ENCODE assay signal across 14 cellular contexts in genomic region chr6:6931047-6932025, GRCh38.
DNase-seq lines count a peak whose midpoint lies in the region; ATAC-seq, FAIRE-seq and TF ChIP-seq lines count a peak whose summit lies in the region.
"Had no signal": no experiment of that assay in that cellular context is flagged by ENCODE, and none has a peak within 500 bp of the region (broad histone marks: within the 10 kb centered on the region; RNA-seq: fewer than 3 reads in every experiment).

No MANE protein-coding gene starts in this region.

- no peak overlapping the region for H2AFZ ChIP-seq in HepG2 (ENCODE audit: low read length)

- TF ChIP-seq EP300 in HepG2 (IDR thresholded peaks at IDR 0.05; ENCODE audit: low read depth in 2 of 2, low read length in 2 of 2): no peak
- no peak for TF ChIP-seq EP300 in HepG2 (CRISPR knock-in tag; IDR thresholded peaks at IDR 0.05; ENCODE audit: borderline replicate concordance)

- no peaks in the 10 kb centered on the region for H3K9me3 Mint-ChIP-seq in activated naive CD4-positive, alpha-beta T cell treated with anti-CD3 and anti-CD28 coated beads, Interleukin-2, amount 50 U/mL, for 72 hours
- H3K9me3 Mint-ChIP-seq: CD4-positive, CD25-positive, alpha-beta regulatory T cell; mesothelial cell of epicardium; stimulated activated naive CD8-positive, alpha-beta T cell treated with anti-CD3 and anti-CD28 coated beads, Interleukin-15, amount 100 ng/mL, for 72 hours had no signal

- H3K9ac ChIP-seq in BLaER1: no peak overlapping the region
- H3K9ac ChIP-seq in HepG2 (ENCODE audit: insufficient read depth, low read depth, low read length): no peak overlapping the region

- WGBS in HepG2 (ENCODE audit: low lambda C conversion rate): 42% methylated on average over 9 of the region's 9 CpGs

- CTCF ChIA-PET in HepG2 (lab: Yijun Ruan, JAX; ENCODE audit: low intra/inter-chr PET ratio, low total read pairs): no interaction called here
- CTCF ChIA-PET in GM10248 (lab: Yijun Ruan, JAX): interaction anchor here (0.8 kb wide), 1 partner anchor 11 kb away, joined by 4 read pairs; no protein-coding TSS in a partner anchor

- no peaks in the 10 kb centered on the region for H3K36me3 Mint-ChIP-seq in activated naive CD4-positive, alpha-beta T cell treated with anti-CD3 and anti-CD28 coated beads, Interleukin-2, amount 50 U/mL, for 72 hours
- H3K36me3 Mint-ChIP-seq: CD4-positive, CD25-positive, alpha-beta regulatory T cell; mesothelial cell of epicardium had no signal

- FAIRE-seq in HepG2 (lab: Jason Lieb, UNC): no peak

- no peak for TF ChIP-seq RAD21 in HepG2 (CRISPR knock-in tag; IDR thresholded peaks at IDR 0.05)

- H3K27ac ChIP-seq in BLaER1: peak overlapping the region; percentile 55
- no peak overlapping the region for H3K27ac ChIP-seq in HepG2 (ENCODE audit: extremely low read length, insufficient read depth, low read length)

- H3K4me1 ChIP-seq in BLaER1: peaks cover 26% of the 10 kb centered on the region
- H3K4me1 ChIP-seq in HepG2 (ENCODE audit: insufficient read depth, low read length): peaks cover 5% of the 10 kb centered on the region; the same call in 1 of the 2 replicates

- ATAC-seq in GM19463 (IDR thresholded peaks at IDR 0.05; ENCODE audit: unreplicated experiment): peak; percentile 73
- no peak for ATAC-seq in HepG2
- ATAC-seq in activated naive CD4-positive, alpha-beta T cell treated with anti-CD3 and anti-CD28 coated beads, Interleukin-2, amount 50 U/mL, for 72 hours: no peak
- ATAC-seq: stimulated activated naive CD8-positive, alpha-beta T cell treated with anti-CD3 and anti-CD28 coated beads, Interleukin-15, amount 100 ng/mL, for 72 hours had no signal

- no peak for TF ChIP-seq POLR2A in HepG2 (IDR thresholded peaks at IDR 0.05; ENCODE audit: insufficient read depth in 1 of 2, low read depth in 2 of 2, low read length in 2 of 2)

- no TSS peak for BruUV-seq in HepG2 (replicated peaks; lab: Mats Ljungman, UMichigan)

- H3K9me3 ChIP-seq in BLaER1 (no peaks in the 10 kb centered on the region), HepG2 (ENCODE audit: low read length) (no peaks in the 10 kb centered on the region)

- no peaks in the 10 kb centered on the region for H3K27me3 ChIP-seq in BLaER1
- H3K27me3 ChIP-seq in HepG2 (ENCODE audit: control insufficient read depth in 1 of 2, insufficient read depth in 2 of 2, low read length in 2 of 2): peaks cover 0 to 10% of the 10 kb centered on the region in 2 experiments; a peak in 1 of 5 replicates

- TF ChIP-seq CTCF in HepG2 (CRISPR knock-in tag; IDR thresholded peaks at IDR 0.05) (no peak), GM10248 (IDR thresholded peaks at IDR 0.05; ENCODE audit: control extremely low read depth, extremely low read depth, low read depth, missing control alignments) (no peak)

- H3K4me3 ChIP-seq in BLaER1 (no peak overlapping the region), HepG2 (replicated peaks in 1 of 3; ENCODE audit: insufficient read depth in 1 of 3, low read depth in 2 of 3, low read length in 3 of 3) (no peak overlapping the region)

- H3K27ac Mint-ChIP-seq in activated naive CD4-positive, alpha-beta T cell treated with anti-CD3 and anti-CD28 coated beads, Interleukin-2, amount 50 U/mL, for 72 hours: no peak overlapping the region
- H3K27ac Mint-ChIP-seq: CD4-positive, CD25-positive, alpha-beta regulatory T cell; mesothelial cell of epicardium had no signal

- H3K36me3 ChIP-seq in BLaER1: no peaks in the 10 kb centered on the region
- no peaks in the 10 kb centered on the region for H3K36me3 ChIP-seq in HepG2 (replicated peaks in 1 of 2; ENCODE audit: control insufficient read depth in 1 of 2, insufficient read depth in 2 of 2, low read length in 2 of 2)

- H3K79me2 ChIP-seq in HepG2 (ENCODE audit: insufficient read depth, low read length): no peaks in the 10 kb centered on the region

- H3K4me2 ChIP-seq in BLaER1 (0 out of 2 replicates have a peak overlapping the region, but pooled peaks have one; percentile 3), HepG2 (ENCODE audit: low read depth, low read length) (peak overlapping the region; percentile 18; the same call in 1 of the 2 replicates)

- H4K20me1 ChIP-seq in BLaER1 (no peaks in the 10 kb centered on the region), HepG2 (ENCODE audit: insufficient read depth, low read length) (no peaks in the 10 kb centered on the region)

- in situ Hi-C loops in HepG2 (cut with HindIII; ENCODE audit: extremely low pct_ligation_motif_present, low pct_unique_long_range_greater_than_20kb): no loop called here

- POLR2A ChIA-PET in HepG2 (lab: Yijun Ruan, JAX): no interaction called here
- POLR2A ChIA-PET in GM10248 (lab: Yijun Ruan, JAX): interaction anchor here (0.6 kb wide), 1 partner anchor 142 kb away, joined by 7 read pairs; no protein-coding TSS in a partner anchor

- intact Hi-C loops in HepG2 (cut with micrococcal nuclease; ENCODE audit: unreplicated experiment): no loop called here

- peak; percentile 84 for DNase-seq in NCI-H82 (lab: John Stamatoyannopoulos, UW)
- DNase-seq in HepG2 (ENCODE audit: low spot score): no peak
- no peak for DNase-seq in NCI-H2171 treated with DMSO at 0.1 percent for 48 hours (lab: John Stamatoyannopoulos, UW)
- DNase-seq in GM10248 (ENCODE audit: extremely low spot score): no peak
- no peak for DNase-seq in amygdala (lab: John Stamatoyannopoulos, UW)
- no peak for DNase-seq in activated naive CD4-positive, alpha-beta T cell treated with anti-CD3 and anti-CD28 coated beads, Interleukin-2, amount 50 U/mL, for 72 hours (ENCODE audit: low spot score in 2 of 2)
- DNase-seq: activated effector memory CD4-positive, alpha-beta T cell treated with anti-CD3 and anti-CD28 coated beads, Interleukin-2, amount 50 U/mL, for 16 hours; CD4-positive, CD25-positive, alpha-beta regulatory T cell; head of caudate nucleus; NCI-H526 treated with DMSO at 0.1 percent for 48 hours; stimulated activated naive CD8-positive, alpha-beta T cell treated with anti-CD3 and anti-CD28 coated beads, Interleukin-15, amount 100 ng/mL, for 72 hours had no signal

TF ChIP-seq in HepG2, 621 proteins besides CTCF, POLR2A, EP300 and RAD21:
- TF ChIP-seq ARNT (IDR thresholded peaks at IDR 0.05): no peak
- no peak for TF ChIP-seq SNAPC5 (CRISPR knock-in tag; IDR thresholded peaks at IDR 0.05; ENCODE audit: borderline replicate concordance)
- 0 out of 2 replicates have a peak, but pooled peaks have one; percentile 28 for TF ChIP-seq ELF1 (CRISPR knock-in tag; IDR thresholded peaks at IDR 0.05)
- TF ChIP-seq NONO (IDR thresholded peaks at IDR 0.05): no peak
- no peak for TF ChIP-seq NONO (CRISPR knock-in tag; conservative IDR thresholded peaks at IDR 0.05)
- no peak for TF ChIP-seq ATF7 (IDR thresholded peaks at IDR 0.05)
- TF ChIP-seq ATF7 (CRISPR knock-in tag; IDR thresholded peaks at IDR 0.05): no peak
